In genomic region chr15:94404733-94405283, GRCh38 we compare ENCODE assay signal across 25 cellular contexts.
DNase-seq lines count a peak whose midpoint lies in the region; ATAC-seq, FAIRE-seq and TF ChIP-seq lines count a peak whose summit lies in the region.
"Had no signal": no experiment of that assay in that cellular context is flagged by ENCODE, and none has a peak within 500 bp of the region (broad histone marks: within the 10 kb centered on the region; RNA-seq: fewer than 3 reads in every experiment).

No MANE protein-coding gene starts in this region.

- H3K27me3 ChIP-seq in SK-N-SH (ENCODE audit: insufficient read depth), result no peaks in the 10 kb centered on the region
- H3K27me3 ChIP-seq: BE2C; BLaER1 treated with 17β-estradiol and CSF1 and Interleukin-3, amounts not matched to agents 10 nM and 100 nM had no signal

- peak overlapping the region; percentile 64 for H3K4me2 ChIP-seq in OCI-LY7 (ENCODE audit: low read length)
- no peak overlapping the region for H3K4me2 ChIP-seq in SK-N-SH
- H3K4me2 ChIP-seq: A549; BLaER1 treated with 17β-estradiol and CSF1 and Interleukin-3, amounts not matched to agents 10 nM and 100 nM had no signal

- CTCF ChIA-PET in OCI-LY7 (lab: Charles Lee; ENCODE audit: unreplicated experiment) (interaction anchor here (0.6 kb wide), 1 partner anchor 70 kb away, joined by 6 read pairs; no protein-coding TSS in a partner anchor), SK-N-SH (lab: Yijun Ruan, JAX) (no interaction called here)

- no peak for TF ChIP-seq EP300 in SK-N-SH (IDR thresholded peaks at IDR 0.05; ENCODE audit: borderline replicate concordance in 1 of 2, low read depth in 1 of 2, low read length in 1 of 2)

- no peak for TF ChIP-seq CTCF in natural killer cell (IDR thresholded peaks at IDR 0.05)
- TF ChIP-seq CTCF in OCI-LY7 (conservative IDR thresholded peaks at IDR 0.05; ENCODE audit: low read length), result no peak
- TF ChIP-seq CTCF in SK-N-SH (IDR thresholded peaks at IDR 0.05), result no peak
- TF ChIP-seq CTCF in D721Med (IDR thresholded peaks at IDR 0.05; ENCODE audit: insufficient read depth, missing control alignments), result no peak

- DNase-seq in natural killer cell (no peak), OCI-LY7 (ENCODE audit: low spot score) (peak; percentile 79), NOMO-1 treated with dmso at 0.1 percent for 144 hours (lab: John Stamatoyannopoulos, UW; ENCODE audit: unreplicated experiment) (no peak), SK-N-SH (no peak), D721Med (ENCODE audit: insufficient read length, low spot score) (no peak)
- no peak for DNase-seq in natural killer cell treated with Interleukin-12 subunit alpha and Interleukin-12 subunit beta and Interleukin-15 and Interleukin-18, amount 100 ng/mL, for 72 hours (ENCODE audit: low spot score)
- no peak for DNase-seq in stimulated activated effector memory CD8-positive, alpha-beta T cell treated with anti-CD3 and anti-CD28 coated beads, Interleukin-12 subunit alpha, Interleukin-12 subunit beta, amount 100 ng/mL, for 72 hours (ENCODE audit: low spot score in 2 of 2)
- DNase-seq: 8988T; ACHN; AML-193; BE2C; CD4-positive, alpha-beta T cell; CD8-positive, alpha-beta memory T cell; DMS53; DMS79 treated with DMSO at 0.1 percent for 48 hours; GF-D8; GOT3; HFFc6 had no signal

- 36% methylated on average over 9 of the region's 9 CpGs for WGBS in SK-N-SH (ENCODE audit: low lambda C conversion rate)

- H3K27me3 Mint-ChIP-seq in natural killer cell (ENCODE audit: low read depth in 2 of 2), result no peaks in the 10 kb centered on the region
- no peaks in the 10 kb centered on the region for H3K27me3 Mint-ChIP-seq in natural killer cell treated with Interleukin-12 subunit alpha and Interleukin-12 subunit beta and Interleukin-15 and Interleukin-18, amount 100 ng/mL, for 72 hours
- H3K27me3 Mint-ChIP-seq: CD4-positive, alpha-beta T cell; CD8-positive, alpha-beta memory T cell had no signal

- peaks cover 35% of the 10 kb centered on the region for H3K4me1 ChIP-seq in OCI-LY7 (ENCODE audit: insufficient read depth, low read length, poor library complexity, severe bottlenecking)
- peaks cover 0 to 12% of the 10 kb centered on the region in 2 experiments; a peak in 2 of 4 replicates for H3K4me1 ChIP-seq in SK-N-SH (ENCODE audit: control insufficient read depth in 1 of 2, insufficient read depth in 2 of 2, low read depth in 1 of 2, low read length in 1 of 2)
- H3K4me1 ChIP-seq: A549; BE2C; BLaER1 treated with 17β-estradiol and CSF1 and Interleukin-3, amounts not matched to agents 10 nM and 100 nM; HAP-1 had no signal

- H3K27ac ChIP-seq in OCI-LY7 (ENCODE audit: low read depth, low read length, poor library complexity, severe bottlenecking) (peak overlapping the region; percentile 82), SK-N-SH (ENCODE audit: low read depth in 2 of 2, low read length in 1 of 2) (no peak overlapping the region)
- H3K27ac ChIP-seq: A549; BLaER1 treated with 17β-estradiol and CSF1 and Interleukin-3, amounts not matched to agents 10 nM and 100 nM had no signal

- peak overlapping the region; percentile 42 to 79 for H3K27ac Mint-ChIP-seq in natural killer cell
- peak overlapping the region in 1 of 2 donors; percentile 48 for H3K27ac Mint-ChIP-seq in natural killer cell treated with Interleukin-12 subunit alpha and Interleukin-12 subunit beta and Interleukin-15 and Interleukin-18, amount 100 ng/mL, for 72 hours
- H3K27ac Mint-ChIP-seq in stimulated activated effector memory CD8-positive, alpha-beta T cell treated with anti-CD3 and anti-CD28 coated beads, Interleukin-12 subunit alpha, Interleukin-12 subunit beta, amount 100 ng/mL, for 72 hours, result peak overlapping the region; percentile 24
- H3K27ac Mint-ChIP-seq: CD4-positive, alpha-beta T cell; HFFc6 had no signal

- H3K4me3 Mint-ChIP-seq in natural killer cell, result no peak overlapping the region
- no peak overlapping the region for H3K4me3 Mint-ChIP-seq in natural killer cell treated with Interleukin-12 subunit alpha and Interleukin-12 subunit beta and Interleukin-15 and Interleukin-18, amount 100 ng/mL, for 72 hours
- H3K4me3 Mint-ChIP-seq in stimulated activated effector memory CD8-positive, alpha-beta T cell treated with anti-CD3 and anti-CD28 coated beads, Interleukin-12 subunit alpha, Interleukin-12 subunit beta, amount 100 ng/mL, for 72 hours, result no peak overlapping the region
- H3K4me3 Mint-ChIP-seq: CD14-positive monocyte; CD4-positive, alpha-beta T cell; CD8-positive, alpha-beta memory T cell; HFFc6 had no signal

- H3K36me3 ChIP-seq in OCI-LY7 (ENCODE audit: insufficient read depth, low read length) (peaks cover 53% of the 10 kb centered on the region), SK-N-SH (replicated peaks in 1 of 2; ENCODE audit: control insufficient read depth in 1 of 2, insufficient read depth in 2 of 2, low read length in 1 of 2) (no peaks in the 10 kb centered on the region)
- H3K36me3 ChIP-seq: BE2C, HAP-1 had no signal

- peaks cover 20 to 38% of the 10 kb centered on the region in 2 donors for H3K4me1 Mint-ChIP-seq in natural killer cell
- H3K4me1 Mint-ChIP-seq in natural killer cell treated with Interleukin-12 subunit alpha and Interleukin-12 subunit beta and Interleukin-15 and Interleukin-18, amount 100 ng/mL, for 72 hours (ENCODE audit: low read depth in 2 of 2), result peaks cover 25 to 30% of the 10 kb centered on the region in 2 donors
- H3K4me1 Mint-ChIP-seq in stimulated activated effector memory CD8-positive, alpha-beta T cell treated with anti-CD3 and anti-CD28 coated beads, Interleukin-12 subunit alpha, Interleukin-12 subunit beta, amount 100 ng/mL, for 72 hours, result peaks cover 4% of the 10 kb centered on the region
- H3K4me1 Mint-ChIP-seq: CD14-positive monocyte; CD8-positive, alpha-beta memory T cell had no signal

- TF ChIP-seq RAD21 in SK-N-SH (IDR thresholded peaks at IDR 0.05; ENCODE audit: low read length), result no peak

- H3K9me3 ChIP-seq in OCI-LY7 (ENCODE audit: low read length), result no peaks in the 10 kb centered on the region
- H3K9me3 ChIP-seq in SK-N-SH, result no peaks in the 10 kb centered on the region
- H3K9me3 ChIP-seq: BE2C; BLaER1 treated with 17β-estradiol and CSF1 and Interleukin-3, amounts not matched to agents 10 nM and 100 nM; HAP-1 had no signal

- no peak for FAIRE-seq in D721Med (lab: Jason Lieb, UNC)
- FAIRE-seq: A549, GM12892, H54 had no signal

- intact Hi-C loops in natural killer cell (cut with micrococcal nuclease) (no loop called here), OCI-LY7 (cut with micrococcal nuclease; ENCODE audit: unreplicated experiment) (no loop called here)

- POLR2A ChIA-PET in OCI-LY7 (lab: Charles Lee), result interaction anchor here (0.6 to 1.0 kb wide), 4 partner anchors 15 to 202 kb away, joined by 3 to 5 read pairs (median 4); no protein-coding TSS in a partner anchor
- POLR2A ChIA-PET in SK-N-SH (lab: Yijun Ruan, JAX), result no interaction called here

- H4K20me1 ChIP-seq in OCI-LY7 (ENCODE audit: insufficient read depth, low read length), result no peaks in the 10 kb centered on the region
- H4K20me1 ChIP-seq in SK-N-SH (ENCODE audit: insufficient read depth), result no peaks in the 10 kb centered on the region
- H4K20me1 ChIP-seq: BLaER1 treated with 17β-estradiol and CSF1 and Interleukin-3, amounts not matched to agents 10 nM and 100 nM had no signal

- H2AFZ ChIP-seq in OCI-LY7 (ENCODE audit: low read length), result no peak overlapping the region
- H2AFZ ChIP-seq in SK-N-SH (ENCODE audit: low read depth), result no peak overlapping the region

- H3K36me3 Mint-ChIP-seq in natural killer cell, result peaks cover 22% of the 10 kb centered on the region
- H3K36me3 Mint-ChIP-seq in natural killer cell treated with Interleukin-12 subunit alpha and Interleukin-12 subunit beta and Interleukin-15 and Interleukin-18, amount 100 ng/mL, for 72 hours, result peaks cover 48% of the 10 kb centered on the region
- H3K36me3 Mint-ChIP-seq in stimulated activated effector memory CD8-positive, alpha-beta T cell treated with anti-CD3 and anti-CD28 coated beads, Interleukin-12 subunit alpha, Interleukin-12 subunit beta, amount 100 ng/mL, for 72 hours, result peaks cover 76% of the 10 kb centered on the region

- BruUV-seq in OCI-LY7 (replicated peaks; lab: Mats Ljungman, UMichigan), result no TSS peak

- ATAC-seq in natural killer cell (peak in 1 of 3 donors; percentile 28), esophagus mucosa (peak; percentile 50)
- no peak for ATAC-seq in natural killer cell treated with Interleukin-12 subunit alpha and Interleukin-12 subunit beta and Interleukin-15 and Interleukin-18, amount 100 ng/mL, for 72 hours
- no peak for ATAC-seq in stimulated activated effector memory CD8-positive, alpha-beta T cell treated with anti-CD3 and anti-CD28 coated beads, Interleukin-12 subunit alpha, Interleukin-12 subunit beta, amount 100 ng/mL, for 72 hours
- ATAC-seq: A549 had no signal

- no peaks in the 10 kb centered on the region for H3F3A ChIP-seq in SK-N-SH (replicated peaks; ENCODE audit: insufficient read depth)

- H3K9ac ChIP-seq in SK-N-SH, result no peak overlapping the region
- H3K9ac ChIP-seq: BLaER1 treated with 17β-estradiol and CSF1 and Interleukin-3, amounts not matched to agents 10 nM and 100 nM had no signal

- H3K4me3 ChIP-seq in OCI-LY7 (ENCODE audit: low read depth, low read length, poor library complexity, severe bottlenecking) (peak overlapping the region; percentile 34), SK-N-SH (ENCODE audit: low read depth in 2 of 2, low read length in 1 of 2) (no peak overlapping the region)
- H3K4me3 ChIP-seq: A549; BLaER1 treated with 17β-estradiol and CSF1 and Interleukin-3, amounts not matched to agents 10 nM and 100 nM; HAP-1 had no signal

- no peaks in the 10 kb centered on the region for H3K9me3 Mint-ChIP-seq in natural killer cell
- H3K9me3 Mint-ChIP-seq in natural killer cell treated with Interleukin-12 subunit alpha and Interleukin-12 subunit beta and Interleukin-15 and Interleukin-18, amount 100 ng/mL, for 72 hours, result no peaks in the 10 kb centered on the region
- no peaks in the 10 kb centered on the region for H3K9me3 Mint-ChIP-seq in stimulated activated effector memory CD8-positive, alpha-beta T cell treated with anti-CD3 and anti-CD28 coated beads, Interleukin-12 subunit alpha, Interleukin-12 subunit beta, amount 100 ng/mL, for 72 hours
- H3K9me3 Mint-ChIP-seq: CD14-positive monocyte; CD4-positive, alpha-beta T cell; CD8-positive, alpha-beta memory T cell had no signal

- H3K9me2 ChIP-seq in OCI-LY7 (ENCODE audit: insufficient read depth, low read length) (no peaks in the 10 kb centered on the region), SK-N-SH (no peaks in the 10 kb centered on the region)

- H3K79me2 ChIP-seq in OCI-LY7 (ENCODE audit: insufficient read depth, low read depth, low read length) (no peaks in the 10 kb centered on the region), SK-N-SH (ENCODE audit: insufficient read depth) (no peaks in the 10 kb centered on the region)
